In genomic region chr13:39306639-39307589, GRCh38 we compare ENCODE assay signal across 10 cellular contexts.
DNase-seq lines count a peak whose midpoint lies in the region; ATAC-seq and TF ChIP-seq lines count a peak whose summit lies in the region.
"Had no signal": no experiment of that assay in that cellular context is flagged by ENCODE, and none has a peak within 500 bp of the region (broad histone marks: within the 10 kb centered on the region; RNA-seq: fewer than 3 reads in every experiment).

No MANE protein-coding gene starts in this region.

- H3K27me3 ChIP-seq in prostate gland (replicated peaks; ENCODE audit: insufficient read depth), result no peaks in the 10 kb centered on the region
- H3K27me3 ChIP-seq: heart right ventricle had no signal

- no peaks in the 10 kb centered on the region for H3K36me3 ChIP-seq in prostate gland
- H3K36me3 ChIP-seq: heart right ventricle had no signal

- TF ChIP-seq CTCF in prostate gland (IDR thresholded peaks at IDR 0.05), result no peak

- intact Hi-C loops in prostate gland (cut with DNase I), result no loop called here

- H3K4me3 ChIP-seq in prostate gland, result no peak overlapping the region
- H3K4me3 ChIP-seq: heart right ventricle had no signal

- peak; percentile 66 for DNase-seq in activated effector memory CD4-positive, alpha-beta T cell treated with anti-CD3 and anti-CD28 coated beads, Interleukin-2, amount 50 U/mL, for 16 hours
- DNase-seq in activated effector memory CD4-positive, alpha-beta T cell treated with Interleukin-2 at 50 U/mL for 16 hours, result no peak
- DNase-seq in stimulated activated naive CD8-positive, alpha-beta T cell treated with anti-CD3 and anti-CD28 coated beads, Interleukin-15, Interleukin-2, amounts not matched to agents 100 U/mL and 50 U/mL, for 24 hours, result peak; percentile 15
- DNase-seq in NCI-H187 treated with DMSO at 0.1 percent for 48 hours (lab: John Stamatoyannopoulos, UW), result no peak
- no peak for DNase-seq in prostate gland (ENCODE audit: low spot score)
- DNase-seq in Kasumi-1 (lab: John Stamatoyannopoulos, UW), result no peak
- DNase-seq: heart right ventricle, NCI-H1694 had no signal

- TF ChIP-seq POLR2A in prostate gland (IDR thresholded peaks at IDR 0.05), result no peak

- H3K9me3 ChIP-seq in prostate gland, result no peaks in the 10 kb centered on the region

- no peaks in the 10 kb centered on the region for H3K4me1 ChIP-seq in prostate gland (replicated peaks)

- WGBS in prostate gland, result 67% methylated on average over 16 of the region's 16 CpGs

- H3K27ac ChIP-seq in prostate gland, result no peak overlapping the region
- H3K27ac ChIP-seq: heart right ventricle had no signal

- ATAC-seq in HG02623 (IDR thresholded peaks at IDR 0.05; ENCODE audit: unreplicated experiment) (peak; percentile 93), HG03571 (IDR thresholded peaks at IDR 0.05; ENCODE audit: unreplicated experiment) (peak; percentile 93)
- ATAC-seq in stimulated activated naive CD8-positive, alpha-beta T cell treated with anti-CD3 and anti-CD28 coated beads, Interleukin-15, Interleukin-2, amounts not matched to agents 100 U/mL and 50 U/mL, for 24 hours, result peak; percentile 89
- ATAC-seq: heart right ventricle had no signal

Comparison
In these comparisons a context has a peak if more than half of its experiments do, and no peak if none do; other contexts are left out.
1. DNase-seq: peak in activated effector memory CD4-positive, alpha-beta T cell treated with anti-CD3 and anti-CD28 coated beads, Interleukin-2, amount 50 U/mL, for 16 hours (single experiment) and stimulated activated naive CD8-positive, alpha-beta T cell treated with anti-CD3 and anti-CD28 coated beads, Interleukin-15, Interleukin-2, amounts not matched to agents 100 U/mL and 50 U/mL, for 24 hours (single experiment); none in activated effector memory CD4-positive, alpha-beta T cell treated with Interleukin-2 at 50 U/mL for 16 hours (single experiment), NCI-H187 treated with DMSO at 0.1 percent for 48 hours (single experiment), prostate gland (single experiment) and Kasumi-1 (0 of 2).
2. Peak in every context shown above with its lines, with median percentiles within 50 percentile points of each other: ATAC-seq.